Comparison of ENCODE assay signal across 21 cellular contexts in the genomic region with DNA sequence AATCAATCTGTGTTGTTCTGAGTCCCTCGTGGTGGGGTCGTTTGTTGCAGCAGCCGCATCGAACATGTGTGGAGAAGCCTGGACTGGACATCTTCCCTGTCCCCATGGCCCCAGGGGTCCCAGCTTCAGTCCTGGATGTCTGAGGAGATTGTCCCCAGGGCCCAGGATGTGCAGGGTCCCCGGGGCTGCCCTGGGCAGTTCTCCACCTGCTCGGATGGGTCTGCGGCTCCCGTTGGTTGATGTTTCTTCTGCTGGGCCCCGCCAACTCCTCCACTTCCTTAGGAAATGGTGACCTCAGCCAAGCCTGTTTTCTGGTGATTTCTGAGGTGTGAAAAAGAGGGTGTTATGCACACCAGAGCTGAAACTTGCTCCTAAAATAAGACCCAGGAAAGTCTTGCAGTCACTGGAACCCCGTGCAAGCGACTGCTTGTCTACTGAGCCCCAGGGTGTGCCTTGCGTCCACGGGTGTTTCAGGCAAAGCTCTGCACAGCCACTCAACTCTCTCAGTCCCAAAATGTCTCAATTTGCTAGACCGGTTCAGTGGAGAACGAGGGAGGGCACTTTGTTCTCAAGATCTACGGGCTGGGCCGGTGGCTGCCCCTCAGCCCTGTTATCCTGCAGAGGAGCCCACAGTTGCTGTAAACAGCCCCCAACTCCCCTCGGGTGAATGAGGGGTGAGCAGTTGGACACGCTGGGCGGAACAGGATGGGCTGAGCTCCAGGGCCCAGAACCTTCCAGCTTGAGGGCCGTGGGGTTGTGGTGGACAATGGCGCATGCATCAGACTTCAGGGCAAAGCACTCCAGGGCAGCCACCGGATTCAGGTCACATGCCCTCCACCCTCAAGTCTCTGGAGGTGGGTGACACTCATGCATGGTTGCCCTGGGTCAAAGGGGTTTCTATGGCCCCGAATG.
DNase-seq lines count a peak whose midpoint lies in the region; ATAC-seq, FAIRE-seq and TF ChIP-seq lines count a peak whose summit lies in the region.
"Had no signal": no experiment of that assay in that cellular context is flagged by ENCODE, and none has a peak within 500 bp of the region (broad histone marks: within the 10 kb centered on the region; RNA-seq: fewer than 3 reads in every experiment).

No MANE protein-coding gene starts in this region.

- intact Hi-C loops in natural killer cell (cut with micrococcal nuclease) = no loop called here
- intact Hi-C loops in kidney (cut with DNase I) = no loop called here

- H3K9me3 Mint-ChIP-seq in natural killer cell treated with Interleukin-12 subunit alpha and Interleukin-12 subunit beta and Interleukin-15 and Interleukin-18, amount 100 ng/mL, for 72 hours = no peaks in the 10 kb centered on the region
- no peaks in the 10 kb centered on the region for H3K9me3 Mint-ChIP-seq in natural killer cell

- FAIRE-seq in kidney (lab: Jason Lieb, UNC) = no peak
- FAIRE-seq: A204.1, GM12892, GM18507, H54, HTR-8/SVneo had no signal

- no peak for ATAC-seq in natural killer cell treated with Interleukin-12 subunit alpha and Interleukin-12 subunit beta and Interleukin-15 and Interleukin-18, amount 100 ng/mL, for 72 hours
- ATAC-seq in natural killer cell = no peak

- H3K9me3 ChIP-seq in kidney (ENCODE audit: control insufficient read depth in 1 of 2, low read length in 2 of 2) = no peaks in the 10 kb centered on the region
- H3K9me3 ChIP-seq: BE2C had no signal

- H3K4me3 ChIP-seq in kidney (ENCODE audit: low read length in 2 of 2) = no peak overlapping the region
- H3K4me3 ChIP-seq: GM23248 had no signal

- no peaks in the 10 kb centered on the region for H3K4me1 ChIP-seq in kidney (ENCODE audit: control insufficient read depth in 1 of 2, insufficient read depth in 1 of 2, low read depth in 1 of 2, low read length in 2 of 2)

- H3K36me3 Mint-ChIP-seq in natural killer cell treated with Interleukin-12 subunit alpha and Interleukin-12 subunit beta and Interleukin-15 and Interleukin-18, amount 100 ng/mL, for 72 hours = no peaks in the 10 kb centered on the region
- no peaks in the 10 kb centered on the region for H3K36me3 Mint-ChIP-seq in natural killer cell
- H3K36me3 Mint-ChIP-seq: CD14-positive monocyte; CD4-positive, alpha-beta memory T cell had no signal

- H3K27ac Mint-ChIP-seq in natural killer cell treated with Interleukin-12 subunit alpha and Interleukin-12 subunit beta and Interleukin-15 and Interleukin-18, amount 100 ng/mL, for 72 hours = no peak overlapping the region
- H3K27ac Mint-ChIP-seq in natural killer cell = no peak overlapping the region
- H3K27ac Mint-ChIP-seq: CD14-positive monocyte; CD4-positive, alpha-beta memory T cell had no signal

- no peaks in the 10 kb centered on the region for H3K36me3 ChIP-seq in kidney (ENCODE audit: control insufficient read depth in 1 of 2, insufficient read depth in 2 of 2, low read length in 2 of 2)
- H3K36me3 ChIP-seq: BE2C had no signal

- TF ChIP-seq CTCF in natural killer cell (IDR thresholded peaks at IDR 0.05) (no peak), kidney (IDR thresholded peaks at IDR 0.05; ENCODE audit: borderline replicate concordance, extremely low read depth, insufficient read depth) (no peak)

- H3K27ac ChIP-seq in kidney (ENCODE audit: low read depth in 2 of 2, low read length in 2 of 2) = no peak overlapping the region
- H3K27ac ChIP-seq: GM23248 had no signal

- no peak overlapping the region for H3K9ac ChIP-seq in kidney (ENCODE audit: low read length in 2 of 2)
- H3K9ac ChIP-seq: GM23248 had no signal

- peaks cover 0 to 5% of the 10 kb centered on the region in 2 donors for H3K4me1 Mint-ChIP-seq in natural killer cell treated with Interleukin-12 subunit alpha and Interleukin-12 subunit beta and Interleukin-15 and Interleukin-18, amount 100 ng/mL, for 72 hours (ENCODE audit: low read depth in 2 of 2)
- H3K4me1 Mint-ChIP-seq in natural killer cell = peaks cover 0 to 6% of the 10 kb centered on the region in 2 donors
- H3K4me1 Mint-ChIP-seq: CD14-positive monocyte; CD4-positive, alpha-beta memory T cell had no signal

- DNase-seq in natural killer cell treated with Interleukin-12 subunit alpha and Interleukin-12 subunit beta and Interleukin-15 and Interleukin-18, amount 100 ng/mL, for 72 hours (ENCODE audit: low spot score) = peak; percentile 48
- DNase-seq in natural killer cell = no peak
- DNase-seq in kidney = peak; percentile 39
- peak; percentile 12 for DNase-seq in superior temporal gyrus (ENCODE audit: extremely low spot score)
- DNase-seq in OCI-M2 (lab: John Stamatoyannopoulos, UW; ENCODE audit: unreplicated experiment) = no peak
- DNase-seq in NCI-H1092 (lab: John Stamatoyannopoulos, UW) = no peak
- DNase-seq: ACHN; BE2C; CD4-positive, alpha-beta memory T cell; DMS153; DMS79; GDM1; GM23248; HCEC 1CT; IMR-90 had no signal

- H3K27me3 Mint-ChIP-seq in natural killer cell treated with Interleukin-12 subunit alpha and Interleukin-12 subunit beta and Interleukin-15 and Interleukin-18, amount 100 ng/mL, for 72 hours = peaks cover 7 to 9% of the 10 kb centered on the region in 2 donors
- H3K27me3 Mint-ChIP-seq in natural killer cell (ENCODE audit: low read depth in 2 of 2) = peaks cover 4 to 23% of the 10 kb centered on the region in 2 donors

- H3K4me3 Mint-ChIP-seq in natural killer cell treated with Interleukin-12 subunit alpha and Interleukin-12 subunit beta and Interleukin-15 and Interleukin-18, amount 100 ng/mL, for 72 hours = no peak overlapping the region
- no peak overlapping the region for H3K4me3 Mint-ChIP-seq in natural killer cell
- H3K4me3 Mint-ChIP-seq: CD4-positive, alpha-beta memory T cell had no signal

Comparison
In these comparisons a context has a peak if more than half of its experiments do, and no peak if none do; other contexts are left out.
1. DNase-seq: peak in natural killer cell treated with Interleukin-12 subunit alpha and Interleukin-12 subunit beta and Interleukin-15 and Interleukin-18, amount 100 ng/mL, for 72 hours (single experiment), kidney (single experiment) and superior temporal gyrus (single experiment); none in natural killer cell (single experiment), OCI-M2 (single experiment) and NCI-H1092 (single experiment).